In the genomic region with DNA sequence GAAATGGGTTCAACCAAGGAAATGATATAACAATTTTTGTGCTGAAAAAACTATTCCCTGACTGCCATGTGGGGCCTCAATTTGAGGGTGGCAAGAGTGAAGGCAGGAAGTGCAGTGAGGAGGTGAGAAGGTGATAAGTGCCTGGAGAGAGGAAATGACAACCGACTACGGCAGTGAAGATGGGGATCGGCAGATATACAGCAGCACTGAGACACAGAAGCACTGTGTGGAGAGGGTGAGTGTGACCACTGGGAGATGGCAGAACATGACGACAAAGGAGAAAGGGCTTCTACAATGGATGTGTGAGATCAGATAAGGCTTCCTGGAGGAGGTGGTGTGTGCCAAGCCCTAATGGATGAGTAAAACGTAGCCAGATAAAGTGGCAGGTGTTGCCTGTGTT, we compare ENCODE assay signal across 22 cellular contexts.
A peak's percentile ranks its signal among the peaks of the same experiment; 100 is the strongest.
DNase-seq lines count a peak whose midpoint lies in the region; ATAC-seq, FAIRE-seq and TF ChIP-seq lines count a peak whose summit lies in the region.
"Had no signal": no experiment of that assay in that cellular context is flagged by ENCODE, and none has a peak within 500 bp of the region (broad histone marks: within the 10 kb centered on the region; RNA-seq: fewer than 3 reads in every experiment).

No MANE protein-coding gene starts in this region.

- no peaks in the 10 kb centered on the region for H3K36me3 ChIP-seq in BLaER1
- H3K36me3 ChIP-seq in OCI-LY3 (replicated peaks; ENCODE audit: low read depth, low read length), result no peaks in the 10 kb centered on the region
- H3K36me3 ChIP-seq: Peyer's patch had no signal

- no peaks in the 10 kb centered on the region for H3K79me2 ChIP-seq in OCI-LY3 (ENCODE audit: low read length)

- H3K4me2 ChIP-seq in BLaER1, result peak overlapping the region; percentile 68
- no peak overlapping the region for H3K4me2 ChIP-seq in OCI-LY3 (ENCODE audit: low read length)

- H2AFZ ChIP-seq in OCI-LY3 (ENCODE audit: low read depth, low read length), result no peak overlapping the region

- H3K27ac ChIP-seq in BLaER1 (no peak overlapping the region), OCI-LY3 (ENCODE audit: low read length) (no peak overlapping the region)
- H3K27ac ChIP-seq: Peyer's patch had no signal

- peaks cover 0 to 4% (median 0%) of the 10 kb centered on the region in 3 donors for H3K36me3 Mint-ChIP-seq in immature natural killer cell
- no peaks in the 10 kb centered on the region for H3K36me3 Mint-ChIP-seq in stimulated activated naive B cell treated with anti-CD40 and anti-IgM and Interleukin-4, amounts not matched to agents 10 μg/mL and 1 μg/mL and 100 μg/mL, for 72 hours
- H3K36me3 Mint-ChIP-seq: CD4-positive, alpha-beta memory T cell had no signal

- H3K9me3 Mint-ChIP-seq in immature natural killer cell, result peaks cover 2 to 10% (median 7%) of the 10 kb centered on the region in 6 donors
- H3K9me3 Mint-ChIP-seq in stimulated activated naive B cell treated with anti-CD40 and anti-IgM and Interleukin-4, amounts not matched to agents 10 μg/mL and 1 μg/mL and 100 μg/mL, for 72 hours, result peaks cover 0 to 4% of the 10 kb centered on the region in 2 donors

- H3K27me3 ChIP-seq in BLaER1 (no peaks in the 10 kb centered on the region), OCI-LY3 (ENCODE audit: low read depth, low read length) (no peaks in the 10 kb centered on the region; the same call in 1 of the 2 replicates)
- H3K27me3 ChIP-seq: Peyer's patch had no signal

- H3K9ac ChIP-seq in BLaER1 (no peak overlapping the region), OCI-LY3 (ENCODE audit: low read length) (no peak overlapping the region)

- H3K4me3 ChIP-seq in BLaER1 (0 out of 2 replicates have a peak overlapping the region, but pooled peaks have one; percentile 8), OCI-LY3 (ENCODE audit: low read length) (0 out of 2 replicates have a peak overlapping the region, but pooled peaks have one; percentile 11)
- H3K4me3 ChIP-seq: K562, Peyer's patch had no signal

- ATAC-seq in stimulated activated naive B cell treated with anti-CD40 and anti-IgM and Interleukin-4, amounts not matched to agents 10 μg/mL and 1 μg/mL and 100 μg/mL, for 72 hours (replicated peaks), result no peak
- ATAC-seq in HG02623 (IDR thresholded peaks at IDR 0.05; ENCODE audit: unreplicated experiment) (no peak), GM21528 (IDR thresholded peaks at IDR 0.05; ENCODE audit: low FRiP score, unreplicated experiment) (no peak)
- ATAC-seq: K562 had no signal

- H3K4me3 Mint-ChIP-seq in immature natural killer cell, result peak overlapping the region in 4 of 5 donors; percentile 22 to 86 (median 72)
- H3K4me3 Mint-ChIP-seq in stimulated activated naive B cell treated with anti-CD40 and anti-IgM and Interleukin-4, amounts not matched to agents 10 μg/mL and 1 μg/mL and 100 μg/mL, for 72 hours, result no peak overlapping the region
- H3K4me3 Mint-ChIP-seq: CD4-positive, alpha-beta memory T cell had no signal

- H3K9me3 ChIP-seq in BLaER1 (peaks cover 10% of the 10 kb centered on the region; the same call in 1 of the 2 replicates), OCI-LY3 (ENCODE audit: insufficient read depth, low read length) (no peaks in the 10 kb centered on the region)
- H3K9me3 ChIP-seq: Caco-2, Peyer's patch had no signal

- no peaks in the 10 kb centered on the region for H4K20me1 ChIP-seq in BLaER1
- H4K20me1 ChIP-seq in OCI-LY3 (ENCODE audit: insufficient read depth, low read length), result no peaks in the 10 kb centered on the region

- peak; percentile 84 for FAIRE-seq in GM12892 (lab: Jason Lieb, UNC)
- FAIRE-seq: GM12891, K562 had no signal

- peaks cover 41% of the 10 kb centered on the region for H3K4me1 ChIP-seq in BLaER1
- peaks cover 11% of the 10 kb centered on the region; the same call in 1 of the 2 replicates for H3K4me1 ChIP-seq in OCI-LY3 (ENCODE audit: low read length)
- H3K4me1 ChIP-seq: Caco-2, Peyer's patch had no signal

- DNase-seq in GM12892 (ENCODE audit: insufficient read length), result no peak
- DNase-seq in immature natural killer cell, result peak; percentile 24 to 80 (median 36)
- DNase-seq in islet precursor cell, result no peak
- DNase-seq in stimulated activated naive B cell treated with anti-CD40 and anti-IgM and Interleukin-4, amounts not matched to agents 10 μg/mL and 1 μg/mL and 100 μg/mL, for 72 hours, result no peak
- DNase-seq: Caco-2; CD4-positive, alpha-beta memory T cell; DMS 273 treated with DMSO at 0.1 percent for 48 hours; GOT3; MM.1S; NCI-H1048; NCI-H1417 treated with DMSO at 0.1 percent for 48 hours; NCI-H2227 treated with DMSO at 0.1 percent for 48 hours; NCI-H510A treated with DMSO at 0.1 percent for 48 hours; NCI-H748 treated with DMSO at 0.1 percent for 48 hours; NK-92 treated with Interleukin-12 subunit alpha and Interleukin-12 subunit beta, amount 100 ng/mL, for 24 hours; Peyer's patch had no signal

- no peak for TF ChIP-seq POLR2A in GM12892 (IDR thresholded peaks at IDR 0.05; ENCODE audit: low read depth, low read length)

- H3K27me3 Mint-ChIP-seq in immature natural killer cell (ENCODE audit: low read depth in 3 of 3), result peaks cover 3 to 25% (median 16%) of the 10 kb centered on the region in 3 donors
- H3K27me3 Mint-ChIP-seq in stimulated activated naive B cell treated with anti-CD40 and anti-IgM and Interleukin-4, amounts not matched to agents 10 μg/mL and 1 μg/mL and 100 μg/mL, for 72 hours, result peaks cover 0 to 9% of the 10 kb centered on the region in 2 donors

- no peak for TF ChIP-seq CTCF in OCI-LY3 (IDR thresholded peaks at IDR 0.05; ENCODE audit: low read depth, low read length)

- H3K4me1 Mint-ChIP-seq in immature natural killer cell, result peaks cover 9 to 12% of the 10 kb centered on the region in 2 donors
- H3K4me1 Mint-ChIP-seq in stimulated activated naive B cell treated with anti-CD40 and anti-IgM and Interleukin-4, amounts not matched to agents 10 μg/mL and 1 μg/mL and 100 μg/mL, for 72 hours, result no peaks in the 10 kb centered on the region

- peak overlapping the region; percentile 69 to 95 (median 86) for H3K27ac Mint-ChIP-seq in immature natural killer cell
- H3K27ac Mint-ChIP-seq in stimulated activated naive B cell treated with anti-CD40 and anti-IgM and Interleukin-4, amounts not matched to agents 10 μg/mL and 1 μg/mL and 100 μg/mL, for 72 hours, result no peak overlapping the region

Comparison
In these comparisons a context has a peak if more than half of its experiments do, and no peak if none do; other contexts are left out.
1. DNase-seq: peak in immature natural killer cell (3 of 3); none in GM12892 (single experiment), islet precursor cell (single experiment) and stimulated activated naive B cell treated with anti-CD40 and anti-IgM and Interleukin-4, amounts not matched to agents 10 μg/mL and 1 μg/mL and 100 μg/mL, for 72 hours (single experiment).
2. H3K4me3 Mint-ChIP-seq: peak in immature natural killer cell (4 of 5); none in stimulated activated naive B cell treated with anti-CD40 and anti-IgM and Interleukin-4, amounts not matched to agents 10 μg/mL and 1 μg/mL and 100 μg/mL, for 72 hours (0 of 2).